16 cellular contexts compared by ENCODE assay signal in the genomic region with DNA sequence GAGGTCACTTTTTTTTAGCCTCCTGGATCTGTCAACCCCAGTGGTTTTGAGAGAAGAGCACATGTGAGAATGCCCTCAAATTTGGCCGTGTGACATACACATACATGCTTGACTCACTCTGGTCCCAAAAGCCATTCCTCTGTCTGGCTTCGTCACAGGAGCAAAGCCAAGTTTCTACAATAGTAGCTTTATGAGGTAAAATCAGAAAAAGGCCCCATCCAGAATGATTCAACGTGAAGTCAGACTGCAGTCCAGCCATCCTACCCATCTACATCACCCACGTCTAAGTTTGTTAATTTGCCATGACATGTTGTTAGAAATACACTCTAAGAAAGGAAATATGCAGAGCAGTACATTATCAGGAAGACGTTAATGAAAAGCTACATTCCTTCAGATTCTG.
DNase-seq lines count a peak whose midpoint lies in the region; ATAC-seq and TF ChIP-seq lines count a peak whose summit lies in the region.
"Had no signal": no experiment of that assay in that cellular context is flagged by ENCODE, and none has a peak within 500 bp of the region (broad histone marks: within the 10 kb centered on the region; RNA-seq: fewer than 3 reads in every experiment).

No MANE protein-coding gene starts in this region.

- H3K4ac ChIP-seq in IMR-90 (ENCODE audit: low read depth, low read length) = peak overlapping the region; percentile 22

- H3K9ac ChIP-seq in IMR-90 (ENCODE audit: low read depth, low read length) = no peak overlapping the region
- H3K9ac ChIP-seq: BLaER1, parathyroid adenoma had no signal

- TF ChIP-seq POLR2A in IMR-90 (IDR thresholded peaks at IDR 0.05; ENCODE audit: low read depth, low read length) = no peak
- TF ChIP-seq POLR2A in sigmoid colon (IDR thresholded peaks at IDR 0.05) = no peak

- WGBS in IMR-90 (ENCODE audit: extremely low coverage in 2 of 2, insufficient read length in 1 of 2), 2 experiments = no CpG with 5 or more reads among the region's 5 CpGs
- WGBS in sigmoid colon, 2 donors = 90% methylated on average over 5 of the region's 5 CpGs

- H3K9me1 ChIP-seq in IMR-90 (ENCODE audit: insufficient read depth, low read length) = peaks cover 3% of the 10 kb centered on the region

- H3K36me3 ChIP-seq in IMR-90 (ENCODE audit: control insufficient read depth, insufficient read depth, low read length) = peaks cover 6% of the 10 kb centered on the region
- peaks cover 42% of the 10 kb centered on the region for H3K36me3 ChIP-seq in lower lobe of right lung
- H3K36me3 ChIP-seq in sigmoid colon = peaks cover 0 to 42% (median 5%) of the 10 kb centered on the region in 4 donors

- no TSS peak for BruUV-seq in IMR-90 (replicated peaks; lab: Mats Ljungman, UMichigan)

- peak; percentile 66 for DNase-seq in AG20443 (ENCODE audit: low spot score)
- DNase-seq in IMR-90 = peak; percentile 93
- DNase-seq in dedifferentiated amniotic fluid mesenchymal stem cell (ENCODE audit: extremely low spot score) = peak; percentile 27
- DNase-seq in midbrain (lab: John Stamatoyannopoulos, UW) = peak; percentile 52
- DNase-seq in lower lobe of right lung = no peak
- no peak for DNase-seq in sigmoid colon
- no peak for DNase-seq in T-helper 1 cell
- DNase-seq in DMS 273 (lab: John Stamatoyannopoulos, UW; ENCODE audit: unreplicated experiment) = no peak
- DNase-seq: activated CD4-positive, alpha-beta T cell treated with anti-CD3 and anti-CD28 coated beads, Interleukin-2, amount 50 U/mL, for 48 hours; activated gamma-delta T cell treated with Interleukin-2 at 50 U/mL for 16 hours; H9; NCI-H2029 treated with DMSO at 0.1 percent for 48 hours; T-helper 9 cell had no signal

- peak overlapping the region; percentile 64; the same call in 1 of the 2 replicates for H3K4me2 ChIP-seq in IMR-90 (ENCODE audit: low read depth, low read length)
- H3K4me2 ChIP-seq: BLaER1 had no signal

- peak overlapping the region; percentile 65; the same call in 1 of the 2 replicates for H3K18ac ChIP-seq in IMR-90 (ENCODE audit: low read depth, low read length)

- no peak overlapping the region for H3K56ac ChIP-seq in IMR-90 (ENCODE audit: extremely low read depth, insufficient read depth, low read length)

- CTCF ChIA-PET in IMR-90 (lab: Yijun Ruan, JAX) = no interaction called here

- H3K4me3 ChIP-seq in IMR-90 (ENCODE audit: insufficient read depth, low read depth, low read length) (no peak overlapping the region), lower lobe of right lung (no peak overlapping the region), sigmoid colon (no peak overlapping the region)
- H3K4me3 ChIP-seq: BLaER1 had no signal

- TF ChIP-seq RAD21 in IMR-90 (IDR thresholded peaks at IDR 0.05; ENCODE audit: low read length) = peak; percentile 7; the same call in 1 of the 2 replicates

- H2BK15ac ChIP-seq in IMR-90 (ENCODE audit: low read depth, low read length) = peak overlapping the region; percentile 42; the same call in 1 of the 3 replicates

- TF ChIP-seq EP300 in sigmoid colon (IDR thresholded peaks at IDR 0.05) = no peak

- H3K79me1 ChIP-seq in IMR-90 (ENCODE audit: low read depth in 1 of 2, low read length in 2 of 2) = peaks cover 3 to 9% of the 10 kb centered on the region in 2 experiments; a peak in 2 of 4 replicates

- peak overlapping the region in 1 of 2 experiments; percentile 59; a peak in 2 of 4 replicates for H4K8ac ChIP-seq in IMR-90 (ENCODE audit: low read depth in 2 of 2, low read length in 2 of 2)

- H2BK120ac ChIP-seq in IMR-90 (ENCODE audit: low read depth, low read length) = peak overlapping the region; percentile 46; the same call in 1 of the 2 replicates

- TF ChIP-seq CTCF in IMR-90 (conservative IDR thresholded peaks at IDR 0.05; ENCODE audit: low read depth, low read length) (no peak), lower lobe of right lung (IDR thresholded peaks at IDR 0.05) (no peak), sigmoid colon (IDR thresholded peaks at IDR 0.05) (no peak)

- peak overlapping the region; percentile 8; the same call in 1 of the 2 replicates for H3K27ac ChIP-seq in IMR-90 (ENCODE audit: insufficient read depth, low read length)
- H3K27ac ChIP-seq in lower lobe of right lung = no peak overlapping the region
- H3K27ac ChIP-seq in sigmoid colon = no peak overlapping the region
- H3K27ac ChIP-seq: BLaER1, parathyroid adenoma had no signal

- H4K5ac ChIP-seq in IMR-90 (ENCODE audit: low read depth, low read length) = no peak overlapping the region

- H4K20me1 ChIP-seq in IMR-90 (ENCODE audit: insufficient read depth, low read length) = no peaks in the 10 kb centered on the region
- H4K20me1 ChIP-seq: BLaER1 had no signal

- intact Hi-C loops in IMR-90 (cut with micrococcal nuclease) (no loop called here), lower lobe of right lung (cut with DNase I) (no loop called here), sigmoid colon (cut with DNase I) (loop anchor here (5.0 kb wide), 1 partner anchor 66 kb away; no protein-coding TSS in a partner anchor)

- H3K27me3 ChIP-seq in IMR-90 (ENCODE audit: control insufficient read depth, insufficient read depth, low read length) (no peaks in the 10 kb centered on the region), lower lobe of right lung (ENCODE audit: low read depth) (no peaks in the 10 kb centered on the region), sigmoid colon (no peaks in the 10 kb centered on the region)
- H3K27me3 ChIP-seq: BLaER1 had no signal

- H2BK5ac ChIP-seq in IMR-90 (ENCODE audit: low read depth, low read length, poor library complexity, severe bottlenecking) = peak overlapping the region; percentile 69

- H3K4me1 ChIP-seq in IMR-90 (ENCODE audit: control insufficient read depth, insufficient read depth, low read length) = peaks cover 12% of the 10 kb centered on the region
- H3K4me1 ChIP-seq in lower lobe of right lung = peaks cover 9% of the 10 kb centered on the region
- peaks cover 0 to 10% (median 7%) of the 10 kb centered on the region in 4 donors for H3K4me1 ChIP-seq in sigmoid colon

- POLR2A ChIA-PET in IMR-90 (lab: Charles Lee; ENCODE audit: unreplicated experiment) = no interaction called here

- H3K14ac ChIP-seq in IMR-90 (replicated peaks; ENCODE audit: low read depth, low read length) = 0 out of 2 replicates have a peak overlapping the region, but pooled peaks have one; percentile 6

- H3K9me3 ChIP-seq in IMR-90 (ENCODE audit: control insufficient read depth, insufficient read depth, low read length) (no peaks in the 10 kb centered on the region), lower lobe of right lung (no peaks in the 10 kb centered on the region), sigmoid colon (no peaks in the 10 kb centered on the region)
- H3K9me3 ChIP-seq: BLaER1 had no signal

- H2AFZ ChIP-seq in IMR-90 (replicated peaks; ENCODE audit: low read length, poor library complexity) = peak overlapping the region; percentile 54
- H2AFZ ChIP-seq: parathyroid adenoma had no signal

- H2AK5ac ChIP-seq in IMR-90 (ENCODE audit: low read depth, low read length) = peak overlapping the region; percentile 47; the same call in 1 of the 2 replicates

- H4K91ac ChIP-seq in IMR-90 (ENCODE audit: insufficient read depth, low read depth, low read length) = no peak overlapping the region

- peak; percentile 74 for ATAC-seq in IMR-90 (ENCODE audit: low read depth)
- no peak for ATAC-seq in lower lobe of right lung
- ATAC-seq: esophagus mucosa had no signal

- dilution Hi-C loops in IMR-90 (cut with HindIII; ENCODE audit: low sequenced_read_pairs, unreplicated experiment) = no loop called here

- in situ Hi-C loops in IMR-90 (cut with MboI; ENCODE audit: low sequenced_read_pairs) = no loop called here

- peak overlapping the region; percentile 44; the same call in 1 of the 2 replicates for H2BK20ac ChIP-seq in IMR-90 (ENCODE audit: low read depth, low read length)

- no peak overlapping the region for H2AK9ac ChIP-seq in IMR-90 (replicated peaks; ENCODE audit: low read depth, low read length, poor library complexity)

- H3K23ac ChIP-seq in IMR-90 (ENCODE audit: low read depth, low read length) = peak overlapping the region; percentile 51; the same call in 1 of the 2 replicates

TF ChIP-seq in IMR-90, 13 proteins besides CTCF, POLR2A, EP300 and RAD21:
- TF ChIP-seq MXI1 (IDR thresholded peaks at IDR 0.05; ENCODE audit: borderline replicate concordance, low read depth, low read length) (0 out of 2 replicates have a peak, but pooled peaks have one; percentile 28), FOS (IDR thresholded peaks at IDR 0.05; ENCODE audit: low read depth, low read length) (0 out of 2 replicates have a peak, but pooled peaks have one; percentile 17), BHLHE40 (IDR thresholded peaks at IDR 0.05; ENCODE audit: low read depth, low read length) (peak; percentile 3; the same call in 1 of the 2 replicates)
- TF ChIP-seq, protein P1, sequence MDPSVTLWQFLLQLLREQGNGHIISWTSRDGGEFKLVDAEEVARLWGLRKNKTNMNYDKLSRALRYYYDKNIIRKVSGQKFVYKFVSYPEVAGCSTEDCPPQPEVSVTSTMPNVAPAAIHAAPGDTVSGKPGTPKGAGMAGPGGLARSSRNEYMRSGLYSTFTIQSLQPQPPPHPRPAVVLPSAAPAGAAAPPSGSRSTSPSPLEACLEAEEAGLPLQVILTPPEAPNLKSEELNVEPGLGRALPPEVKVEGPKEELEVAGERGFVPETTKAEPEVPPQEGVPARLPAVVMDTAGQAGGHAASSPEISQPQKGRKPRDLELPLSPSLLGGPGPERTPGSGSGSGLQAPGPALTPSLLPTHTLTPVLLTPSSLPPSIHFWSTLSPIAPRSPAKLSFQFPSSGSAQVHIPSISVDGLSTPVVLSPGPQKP (IDR thresholded peaks at IDR 0.05; ENCODE audit: borderline replicate concordance, low read depth, low read length) = no peak

Comparison
In these comparisons a context has a peak if more than half of its experiments do, and no peak if none do; other contexts are left out.
1. DNase-seq: peak in AG20443 (single experiment), IMR-90 (single experiment), dedifferentiated amniotic fluid mesenchymal stem cell (single experiment) and midbrain (single experiment); none in lower lobe of right lung (single experiment), sigmoid colon (single experiment), T-helper 1 cell (0 of 5) and DMS 273 (single experiment).